Comparison of ENCODE assay signal across 1 cellular context in the genomic region with DNA sequence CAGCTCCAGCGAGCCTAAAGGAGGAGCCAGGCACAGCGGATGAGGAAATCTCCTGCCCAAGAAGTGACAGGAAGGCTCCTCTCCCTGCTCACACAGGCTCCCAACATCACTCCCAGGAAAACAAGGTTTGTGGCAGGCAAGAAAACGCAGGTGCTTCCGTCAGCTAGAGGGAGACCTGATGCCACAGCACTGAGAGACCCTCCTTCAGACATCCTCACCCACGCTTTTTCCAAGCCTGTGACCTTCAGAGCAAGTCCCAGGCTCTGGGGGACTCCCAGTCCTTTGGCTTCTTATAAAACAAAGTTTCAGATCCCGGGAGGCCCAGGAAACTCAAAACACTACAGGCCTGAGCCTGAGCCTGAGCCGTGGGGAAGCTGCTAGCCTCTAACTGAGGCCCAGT.
TF ChIP-seq lines count a peak whose summit lies in the region.

No MANE protein-coding gene starts in this region.

TF ChIP-seq in neural cell, 6 proteins besides CTCF, POLR2A, EP300 and RAD21 (continued from another document):
- TF ChIP-seq SMC3 (conservative IDR thresholded peaks at IDR 0.05; ENCODE audit: poor library complexity) (no peak), POLR2AphosphoS5 (IDR thresholded peaks at IDR 0.05) (no peak), MXI1 (conservative IDR thresholded peaks at IDR 0.05; ENCODE audit: poor library complexity, severe bottlenecking) (no peak)
